ENCODE assay signal across 16 cellular contexts in genomic region chr17:49578963-49579500, GRCh38. TPM values are rescaled to one million over a fixed set of nuclear protein-coding genes. Genes with fewer than 3 reads are reported as not detected.
DNase-seq lines count a peak whose midpoint lies in the region; ATAC-seq, FAIRE-seq and TF ChIP-seq lines count a peak whose summit lies in the region.
"Had no signal": no experiment of that assay in that cellular context is flagged by ENCODE, and none has a peak within 500 bp of the region (broad histone marks: within the 10 kb centered on the region; RNA-seq: fewer than 3 reads in every experiment).

No MANE protein-coding gene starts in this region.

- no peak overlapping the region for H2BK20ac ChIP-seq in H1 (ENCODE audit: low read length)

- H3K14ac ChIP-seq in H1 (ENCODE audit: insufficient read length) (no peak overlapping the region), neuronal stem cell (ENCODE audit: low read length) (no peak overlapping the region)

- CTCF ChIA-PET in H1 (lab: Charles Lee; ENCODE audit: partially characterized antibody): interaction anchor here (0.6 to 2.5 kb wide), 10 partner anchors 8 to 419 kb away, joined by 3 to 10 read pairs (median 3); partner anchors contain the start of gene SLC35B1

- no peak for TF ChIP-seq CTCF in H1 (IDR thresholded peaks at IDR 0.05; ENCODE audit: control extremely low read depth in 1 of 3, insufficient read depth in 1 of 3, low read depth in 1 of 3, low read length in 3 of 3)

- H2BK120ac ChIP-seq in H1 (replicated peaks; ENCODE audit: low read depth, low read length): no peak overlapping the region
- no peak overlapping the region for H2BK120ac ChIP-seq in neuronal stem cell (ENCODE audit: low read depth, low read length)

- in situ Hi-C loops in G401 (cut with HindIII; ENCODE audit: low sequenced_read_pairs): no loop called here

- H2AK5ac ChIP-seq in H1 (ENCODE audit: low read depth, low read length) (no peak overlapping the region), neuronal stem cell (ENCODE audit: low read depth, low read length) (peak overlapping the region; percentile 60)

- no peak overlapping the region for H3K4me2 ChIP-seq in H1 (ENCODE audit: insufficient read depth in 1 of 2, low read depth in 2 of 2, low read length in 2 of 2)
- H3K4me2 ChIP-seq in neuronal stem cell (ENCODE audit: insufficient read depth, low read length, poor library complexity, severe bottlenecking): no peak overlapping the region
- H3K4me2 ChIP-seq: A549 had no signal

- H3K27ac ChIP-seq in H1 (ENCODE audit: low read depth, low read length) (no peak overlapping the region), neuronal stem cell (replicated peaks; ENCODE audit: low read length) (no peak overlapping the region)
- H3K27ac ChIP-seq: A549 had no signal

- H2BK12ac ChIP-seq in H1 (ENCODE audit: low read depth, low read length) (no peak overlapping the region), neuronal stem cell (ENCODE audit: low read length) (no peak overlapping the region)

- WGBS in H1 (ENCODE audit: extremely low coverage in 1 of 2, insufficient coverage in 1 of 2, insufficient read length in 1 of 2, insufficient replicate concordance in 2 of 2, low coverage in 1 of 2, low lambda C conversion rate in 2 of 2, missing lambda C conversion rate in 1 of 2), 2 experiments: 91% methylated on average over 14 of the region's 17 CpGs; no CpG with 5 or more reads in 1 of the 2 experiments
- WGBS in neuronal stem cell (ENCODE audit: extremely low coverage in 2 of 2, insufficient read length in 2 of 2, insufficient replicate concordance in 1 of 2), 2 donors: no CpG with 5 or more reads among the region's 17 CpGs

- POLR2A ChIA-PET in H1 (lab: Charles Lee; ENCODE audit: partially characterized antibody): no interaction called here

- no peak overlapping the region for H4K5ac ChIP-seq in H1 (ENCODE audit: insufficient read length, low read depth, low read length)

- H3K79me2 ChIP-seq in H1 (ENCODE audit: control insufficient read depth in 1 of 2, insufficient read depth in 2 of 2, low read length in 2 of 2): no peaks in the 10 kb centered on the region

- H3K79me1 ChIP-seq in H1 (ENCODE audit: low read depth, low read length): no peaks in the 10 kb centered on the region
- peaks cover 1% of the 10 kb centered on the region for H3K79me1 ChIP-seq in neuronal stem cell (ENCODE audit: low read depth, low read length)

- H2AFZ ChIP-seq in H1 (ENCODE audit: low read length): no peak overlapping the region
- H2AFZ ChIP-seq in neuronal stem cell (ENCODE audit: low read length): no peak overlapping the region

- H4K91ac ChIP-seq in H1 (replicated peaks; ENCODE audit: insufficient read length, low read length) (no peak overlapping the region), neuronal stem cell (ENCODE audit: low read depth, low read length, poor library complexity) (no peak overlapping the region)

- H3K9me3 ChIP-seq in H1 (ENCODE audit: insufficient read depth in 2 of 2, low read depth in 1 of 2, low read length in 1 of 2) (no peaks in the 10 kb centered on the region), neuronal stem cell (replicated peaks in 1 of 2; ENCODE audit: control insufficient read depth in 2 of 2, insufficient read depth in 1 of 2, low read depth in 1 of 2, low read length in 2 of 2) (peaks cover 0 to 2% of the 10 kb centered on the region in 2 donors)
- H3K9me3 ChIP-seq: A549 had no signal

- H3K36me3 ChIP-seq in H7 (replicated peaks; ENCODE audit: control insufficient read depth, insufficient read depth, low read length) (no peaks in the 10 kb centered on the region), H1 (ENCODE audit: control insufficient read depth in 2 of 4, insufficient read depth in 4 of 4, low read length in 3 of 4) (no peaks in the 10 kb centered on the region), neuronal stem cell (replicated peaks in 1 of 2; ENCODE audit: control insufficient read depth in 2 of 2, insufficient read depth in 2 of 2, low read length in 2 of 2) (no peaks in the 10 kb centered on the region)

- H3K9ac ChIP-seq in H1 (replicated peaks in 1 of 4; ENCODE audit: extremely low read depth in 1 of 4, low read depth in 3 of 4, low read length in 3 of 4) (no peak overlapping the region), neuronal stem cell (ENCODE audit: low read depth, low read length, poor library complexity) (no peak overlapping the region)

- FAIRE-seq in H1 (lab: Jason Lieb, UNC): no peak
- FAIRE-seq: A549, D721Med, H54, HepG2 had no signal

- H3K27me3 ChIP-seq in H7 (ENCODE audit: control insufficient read depth, insufficient read depth, low read length): peaks cover 17% of the 10 kb centered on the region
- peaks cover 4 to 14% (median 8%) of the 10 kb centered on the region in 4 experiments; a peak in 5 of 7 replicates for H3K27me3 ChIP-seq in H1 (replicated peaks in 1 of 4; ENCODE audit: control insufficient read depth in 3 of 4, extremely low read depth in 1 of 4, insufficient read depth in 3 of 4, low read length in 3 of 4)
- H3K27me3 ChIP-seq in neuronal stem cell (ENCODE audit: control insufficient read depth in 3 of 3, insufficient read depth in 3 of 3, low read depth in 1 of 3, low read length in 3 of 3): peaks cover 0 to 43% (median 4%) of the 10 kb centered on the region in 3 experiments

- H3K4me1 ChIP-seq in H1 (replicated peaks in 1 of 4; ENCODE audit: control insufficient read depth in 3 of 4, insufficient read depth in 4 of 4, low read length in 3 of 4) (peaks cover 0 to 21% (median 11%) of the 10 kb centered on the region in 4 experiments; a peak in 6 of 7 replicates), neuronal stem cell (ENCODE audit: control insufficient read depth in 2 of 2, insufficient read depth in 1 of 2, low read depth in 1 of 2, low read length in 2 of 2) (peaks cover 6% of the 10 kb centered on the region in 2 donors)

- H2BK15ac ChIP-seq in H1 (ENCODE audit: low read length) (no peak overlapping the region), neuronal stem cell (ENCODE audit: low read length) (no peak overlapping the region)

- H2BK5ac ChIP-seq in H1 (ENCODE audit: low read depth, low read length) (no peak overlapping the region), neuronal stem cell (ENCODE audit: low read length) (no peak overlapping the region)

- peaks cover 0 to 4% of the 10 kb centered on the region in 2 experiments for H4K20me1 ChIP-seq in H1 (replicated peaks in 1 of 2; ENCODE audit: control insufficient read depth in 1 of 2, insufficient read depth in 2 of 2, low read length in 2 of 2)

- TF ChIP-seq RAD21 in H1 (IDR thresholded peaks at IDR 0.05 in 1 of 2, conservative IDR thresholded peaks at IDR 0.05 in 1 of 2; ENCODE audit: low read depth in 2 of 2, low read length in 2 of 2): no peak

- H3K23me2 ChIP-seq in H1 (ENCODE audit: low read depth, low read length): peaks cover 10% of the 10 kb centered on the region

- H4K8ac ChIP-seq in H1 (ENCODE audit: extremely low read depth, insufficient read depth, low read length) (peak overlapping the region; percentile 32; the same call in 1 of the 2 replicates), neuronal stem cell (ENCODE audit: low read depth, low read length) (no peak overlapping the region)

- no peak overlapping the region for H3K23ac ChIP-seq in H1 (ENCODE audit: insufficient read length)
- H3K23ac ChIP-seq in neuronal stem cell (ENCODE audit: low read depth, low read length, poor library complexity): peak overlapping the region; percentile 65

- no peak overlapping the region for H3K56ac ChIP-seq in H1 (replicated peaks; ENCODE audit: insufficient read length, low read depth, low read length)

- H3K4me3 ChIP-seq in H7 (ENCODE audit: insufficient read depth, low read depth, low read length): no peak overlapping the region
- no peak overlapping the region for H3K4me3 ChIP-seq in H1 (ENCODE audit: extremely low read depth in 1 of 4, insufficient read depth in 2 of 4, low read depth in 3 of 4, low read length in 4 of 4)
- H3K4me3 ChIP-seq in neuronal stem cell (ENCODE audit: low read length in 2 of 2): no peak overlapping the region
- H3K4me3 ChIP-seq: A549 had no signal

- DNase-seq in G401 (ENCODE audit: low spot score) (peak; percentile 13), H7 (peak; percentile 36), H1 (ENCODE audit: low read depth in 1 of 2, low spot score in 2 of 2) (no peak), neuronal stem cell (ENCODE audit: low spot score) (no peak), HCEC 1CT (no peak)
- DNase-seq: CD8-positive, alpha-beta T cell; COR-L47; DND-41; GF-D8 had no signal

- TF ChIP-seq EP300 in H1 (IDR thresholded peaks at IDR 0.05; ENCODE audit: borderline replicate concordance in 1 of 2, low read depth in 2 of 2, low read length in 2 of 2): no peak

- ATAC-seq in GM19467 (IDR thresholded peaks at IDR 0.05; ENCODE audit: unreplicated experiment): no peak
- ATAC-seq in HG03039 (IDR thresholded peaks at IDR 0.05; ENCODE audit: unreplicated experiment): no peak
- ATAC-seq: A549; CD8-positive, alpha-beta T cell; HepG2 had no signal

- no peak for TF ChIP-seq POLR2A in H1 (IDR thresholded peaks at IDR 0.05; ENCODE audit: control extremely low read depth in 1 of 2, low read depth in 2 of 2, low read length in 2 of 2)

- H3K18ac ChIP-seq in H1 (ENCODE audit: extremely low read depth, low read length) (no peak overlapping the region), neuronal stem cell (ENCODE audit: low read length) (no peak overlapping the region)

- H3K4ac ChIP-seq in H1 (replicated peaks; ENCODE audit: insufficient read length, low read depth, low read length) (no peak overlapping the region), neuronal stem cell (ENCODE audit: low read length) (no peak overlapping the region)

TF ChIP-seq in H1, 55 proteins besides CTCF, POLR2A, EP300 and RAD21 (continues in another document):
- TF ChIP-seq TAF7 (optimal IDR thresholded peaks at IDR 0.05; ENCODE audit: borderline replicate concordance, low read depth, low read length): no peak
- TF ChIP-seq HDAC2 (IDR thresholded peaks at IDR 0.05; ENCODE audit: borderline replicate concordance in 1 of 2, low read depth in 2 of 2, low read length in 2 of 2): no peak
- TF ChIP-seq BRCA1 (IDR thresholded peaks at IDR 0.05; ENCODE audit: low read depth, low read length): no peak
- no peak for TF ChIP-seq CBX5 (IDR thresholded peaks at IDR 0.05; ENCODE audit: low read depth, low read length)
- no peak for TF ChIP-seq NRF1 (IDR thresholded peaks at IDR 0.05; ENCODE audit: low read depth, low read length)

RNA-seq across cellular contexts. Expression of gene NXPH3, which starts 3.4 kb away (rescaled TPM):
- 93.4 and 111 TPM in 2 replicates for total RNA-seq in G401 (2014; rRNA removed; shearing (Covaris generic))
- 1.7 and 2.4 TPM in 2 replicates for total RNA-seq in H7 (2014; rRNA removed; shearing (Covaris generic))
- 3.3 and 3.7 TPM in 2 replicates for total RNA-seq in H1 (2021; fragmentation: NEBNext Ultra II Directional; extraction: Animal tissue kit (Norgen Biotek cat#: 25700))
- 2.5 and 3.1 TPM in 2 replicates for polyA plus RNA-seq in H1 (2011; rRNA removed)
- 2.6 TPM for polyA plus RNA-seq in H1 (2011; cell fraction: cytosol; rRNA removed)
- 4.2 TPM for polyA plus RNA-seq in H1 (2011; cell fraction: nucleus; rRNA removed)
- 3.4 to 4.1 TPM (median 3.6 TPM) in 4 replicates for polyA plus RNA-seq in H1 (2012, experiment 1 of 2)
- 2.9 TPM for polyA plus RNA-seq in H1 (2012, experiment 2 of 2)
- polyA plus RNA-seq in H1 (2013, experiment 1 of 2): 1.9 TPM
- 2.5 TPM for polyA plus RNA-seq in H1 (2013, experiment 2 of 2)
- polyA minus RNA-seq in H1 (2011; rRNA and poly(A)+ RNA removed): 2.0 and 3.1 TPM in 2 replicates
- 1.8 TPM for polyA minus RNA-seq in H1 (2011; cell fraction: cytosol; rRNA and poly(A)+ RNA removed)
- polyA minus RNA-seq in H1 (2011; cell fraction: nucleus; rRNA and poly(A)+ RNA removed): 3.9 TPM
- polyA plus RNA-seq in neuronal stem cell (2013, experiment 1 of 2): 2.9 TPM
- polyA plus RNA-seq in neuronal stem cell (2013, experiment 2 of 2): 2.8 TPM
- total RNA-seq: CD8-positive, alpha-beta T cell had no signal
- polyA plus RNA-seq: CD14-positive monocyte had no signal

Comparison
In these comparisons a context has a peak if more than half of its experiments do, and no peak if none do; other contexts are left out.
1. DNase-seq: peak in G401 (single experiment) and H7 (single experiment); none in H1 (0 of 2), neuronal stem cell (single experiment) and HCEC 1CT (single experiment).
2. RNA of gene NXPH3, which starts 3.4 kb away (total RNA-seq): 93.4 to 111 TPM in G401; 3.3 to 3.7 TPM in H1 and 1.7 to 2.4 TPM in H7; every median in the first group is over 10 times any median in the second.